In genomic region chr19:33686246-33686645, GRCh38 we compare ENCODE assay signal across 22 cellular contexts.
DNase-seq lines count a peak whose midpoint lies in the region; ATAC-seq, FAIRE-seq and TF ChIP-seq lines count a peak whose summit lies in the region.
"Had no signal": no experiment of that assay in that cellular context is flagged by ENCODE, and none has a peak within 500 bp of the region (broad histone marks: within the 10 kb centered on the region; RNA-seq: fewer than 3 reads in every experiment).

No MANE protein-coding gene starts in this region.

- H3K27ac Mint-ChIP-seq in neural progenitor cell = no peak overlapping the region
- H3K27ac Mint-ChIP-seq in activated T-cell treated with anti-CD3 and anti-CD28 coated beads, Interleukin-2, amount 50 U/mL, for 24 hours = no peak overlapping the region
- H3K27ac Mint-ChIP-seq: CD8-positive, alpha-beta T cell; GM23338; IgD-negative memory B cell had no signal

- H3K36me3 ChIP-seq in right lobe of liver (no peaks in the 10 kb centered on the region), HepG2 (replicated peaks in 1 of 2; ENCODE audit: control insufficient read depth in 1 of 2, insufficient read depth in 2 of 2, low read length in 2 of 2) (no peaks in the 10 kb centered on the region), neural progenitor cell (no peaks in the 10 kb centered on the region)
- H3K36me3 ChIP-seq: Peyer's patch had no signal

- no peak for TF ChIP-seq POLR2A in right lobe of liver (IDR thresholded peaks at IDR 0.05)
- TF ChIP-seq POLR2A in HepG2 (IDR thresholded peaks at IDR 0.05; ENCODE audit: insufficient read depth in 1 of 2, low read depth in 2 of 2, low read length in 2 of 2) = no peak

- POLR2A ChIA-PET in HepG2 (lab: Yijun Ruan, JAX) = no interaction called here

- H3K27me3 ChIP-seq in right lobe of liver (peaks cover 0 to 5% of the 10 kb centered on the region in 2 donors), HepG2 (ENCODE audit: control insufficient read depth in 1 of 2, insufficient read depth in 2 of 2, low read length in 2 of 2) (peaks cover 3 to 39% of the 10 kb centered on the region in 2 experiments; a peak in 4 of 5 replicates), neural progenitor cell (peaks cover 35% of the 10 kb centered on the region)
- H3K27me3 ChIP-seq: Peyer's patch had no signal

- H3K9ac ChIP-seq in HepG2 (ENCODE audit: insufficient read depth, low read depth, low read length) = no peak overlapping the region
- H3K9ac ChIP-seq in neural progenitor cell = no peak overlapping the region

- H3K4me1 ChIP-seq in right lobe of liver (no peaks in the 10 kb centered on the region), HepG2 (ENCODE audit: insufficient read depth, low read length) (no peaks in the 10 kb centered on the region), neural progenitor cell (no peaks in the 10 kb centered on the region)
- H3K4me1 ChIP-seq: A549, Peyer's patch had no signal

- CTCF ChIA-PET in HepG2 (lab: Yijun Ruan, JAX; ENCODE audit: low intra/inter-chr PET ratio, low total read pairs) = no interaction called here

- H3K9me3 ChIP-seq in right lobe of liver (no peaks in the 10 kb centered on the region), HepG2 (ENCODE audit: low read length) (no peaks in the 10 kb centered on the region), neural progenitor cell (ENCODE audit: low read depth) (no peaks in the 10 kb centered on the region)
- H3K9me3 ChIP-seq: A549, Peyer's patch had no signal

- H4K20me1 ChIP-seq in HepG2 (ENCODE audit: insufficient read depth, low read length) = peaks cover 8% of the 10 kb centered on the region; the same call in 1 of the 2 replicates
- peaks cover 31% of the 10 kb centered on the region for H4K20me1 ChIP-seq in neural progenitor cell (ENCODE audit: low read depth)

- TF ChIP-seq RAD21 in HepG2 (CRISPR knock-in tag; IDR thresholded peaks at IDR 0.05) = no peak

- in situ Hi-C loops in HepG2 (cut with HindIII; ENCODE audit: extremely low pct_ligation_motif_present, low pct_unique_long_range_greater_than_20kb) = no loop called here

- 73% methylated on average over 3 of the region's 8 CpGs for WGBS in right lobe of liver (ENCODE audit: insufficient coverage, low coverage, low lambda C conversion rate, missing lambda C conversion rate)
- WGBS in HepG2 (ENCODE audit: low lambda C conversion rate) = 40% methylated on average over 4 of the region's 8 CpGs

- H3K4me1 Mint-ChIP-seq in neural progenitor cell = peaks cover 9% of the 10 kb centered on the region
- H3K4me1 Mint-ChIP-seq in activated T-cell treated with anti-CD3 and anti-CD28 coated beads, Interleukin-2, amount 50 U/mL, for 24 hours (ENCODE audit: low read depth) = no peaks in the 10 kb centered on the region
- H3K4me1 Mint-ChIP-seq: IgD-negative memory B cell had no signal

- H3K4me3 ChIP-seq in right lobe of liver (no peak overlapping the region), HepG2 (replicated peaks in 1 of 3; ENCODE audit: insufficient read depth in 1 of 3, low read depth in 2 of 3, low read length in 3 of 3) (no peak overlapping the region), neural progenitor cell (no peak overlapping the region)
- H3K4me3 ChIP-seq: A549, GM23338, Peyer's patch had no signal

- H2AFZ ChIP-seq in HepG2 (ENCODE audit: low read length) = no peak overlapping the region
- no peak overlapping the region for H2AFZ ChIP-seq in neural progenitor cell (replicated peaks)
- H2AFZ ChIP-seq: GM23338 had no signal

- intact Hi-C loops in right lobe of liver (cut with DNase I) = no loop called here
- intact Hi-C loops in HepG2 (cut with micrococcal nuclease; ENCODE audit: unreplicated experiment) = no loop called here

- peaks cover 2% of the 10 kb centered on the region for H3K9me3 Mint-ChIP-seq in neural progenitor cell
- H3K9me3 Mint-ChIP-seq in activated T-cell treated with anti-CD3 and anti-CD28 coated beads, Interleukin-2, amount 50 U/mL, for 24 hours = no peaks in the 10 kb centered on the region
- H3K9me3 Mint-ChIP-seq: CD8-positive, alpha-beta T cell; GM23338 had no signal

- TF ChIP-seq EP300 in HepG2 (IDR thresholded peaks at IDR 0.05; ENCODE audit: low read depth in 2 of 2, low read length in 2 of 2) (no peak), HepG2 (CRISPR knock-in tag; IDR thresholded peaks at IDR 0.05; ENCODE audit: borderline replicate concordance) (no peak)

- no TSS peak for BruUV-seq in HepG2 (replicated peaks; lab: Mats Ljungman, UMichigan)

- peaks cover 3% of the 10 kb centered on the region for H3F3A ChIP-seq in neural progenitor cell (ENCODE audit: low read depth)

- H3K36me3 Mint-ChIP-seq in neural progenitor cell = no peaks in the 10 kb centered on the region
- H3K36me3 Mint-ChIP-seq in activated T-cell treated with anti-CD3 and anti-CD28 coated beads, Interleukin-2, amount 50 U/mL, for 24 hours (ENCODE audit: low read depth) = no peaks in the 10 kb centered on the region
- H3K36me3 Mint-ChIP-seq: CD8-positive, alpha-beta T cell; IgD-negative memory B cell had no signal

- peak in 2 of 3 donors; percentile 16 to 25 for DNase-seq in right lobe of liver
- no peak for DNase-seq in HepG2 (ENCODE audit: low spot score)
- peak; percentile 78 for DNase-seq in cerebellum (ENCODE audit: low spot score)
- no peak for DNase-seq in neural progenitor cell (ENCODE audit: low spot score)
- DNase-seq in NCI-H2107 (lab: John Stamatoyannopoulos, UW) = no peak
- no peak for DNase-seq in activated T-cell treated with anti-CD3 and anti-CD28 coated beads, Interleukin-2, amount 50 U/mL, for 24 hours
- DNase-seq: Calu3; CD8-positive, alpha-beta T cell; DMS53; EL; Karpas-422; NCI-H1417 treated with DMSO at 0.1 percent for 48 hours; NCI-H187 treated with DMSO at 0.1 percent for 48 hours; NK-92 treated with Interleukin-12 subunit alpha and Interleukin-12 subunit beta, amount 100 ng/mL, for 24 hours; Peyer's patch had no signal

- no peak for ATAC-seq in right lobe of liver
- no peak for ATAC-seq in HepG2
- ATAC-seq in HG03442 (IDR thresholded peaks at IDR 0.05; ENCODE audit: unreplicated experiment) = no peak
- ATAC-seq: CD8-positive, alpha-beta T cell; GM23338 had no signal

- H3K79me2 ChIP-seq in HepG2 (ENCODE audit: insufficient read depth, low read length) (no peaks in the 10 kb centered on the region), neural progenitor cell (ENCODE audit: low read depth) (no peaks in the 10 kb centered on the region)

- no peak for TF ChIP-seq CTCF in right lobe of liver (IDR thresholded peaks at IDR 0.05)
- TF ChIP-seq CTCF in HepG2 (CRISPR knock-in tag; IDR thresholded peaks at IDR 0.05) = no peak
- no peak for TF ChIP-seq CTCF in neural progenitor cell (IDR thresholded peaks at IDR 0.05)

- no peak overlapping the region for H3K27ac ChIP-seq in right lobe of liver
- H3K27ac ChIP-seq in HepG2 (ENCODE audit: extremely low read length, insufficient read depth, low read length) = no peak overlapping the region
- H3K27ac ChIP-seq in neural progenitor cell = no peak overlapping the region
- H3K27ac ChIP-seq: A549, HL-60, Peyer's patch had no signal

- no peak for FAIRE-seq in HepG2 (lab: Jason Lieb, UNC)
- FAIRE-seq: A549, GM12891, HTR-8/SVneo had no signal

- peak overlapping the region; percentile 58 for H3K4me3 Mint-ChIP-seq in neural progenitor cell
- no peak overlapping the region for H3K4me3 Mint-ChIP-seq in activated T-cell treated with anti-CD3 and anti-CD28 coated beads, Interleukin-2, amount 50 U/mL, for 24 hours
- H3K4me3 Mint-ChIP-seq: CD8-positive, alpha-beta T cell; GM23338; IgD-negative memory B cell had no signal

- H3K27me3 Mint-ChIP-seq in neural progenitor cell (ENCODE audit: insufficient read depth, low read depth) = peaks cover 30% of the 10 kb centered on the region
- peaks cover 56% of the 10 kb centered on the region for H3K27me3 Mint-ChIP-seq in activated T-cell treated with anti-CD3 and anti-CD28 coated beads, Interleukin-2, amount 50 U/mL, for 24 hours

- H3K4me2 ChIP-seq in HepG2 (ENCODE audit: low read depth, low read length) (no peak overlapping the region), neural progenitor cell (no peak overlapping the region)
- H3K4me2 ChIP-seq: A549, GM23338 had no signal

TF ChIP-seq in HepG2, 621 proteins besides CTCF, POLR2A, EP300 and RAD21:
- TF ChIP-seq ZNF275 (CRISPR knock-in tag; IDR thresholded peaks at IDR 0.05; ENCODE audit: borderline replicate concordance) = no peak
- TF ChIP-seq SP2 (CRISPR knock-in tag; IDR thresholded peaks at IDR 0.05) = no peak
- no peak for TF ChIP-seq AGO2 (optimal IDR thresholded peaks at IDR 0.05; ENCODE audit: low read depth, low read length)
- TF ChIP-seq MEIS2 (CRISPR knock-in tag; IDR thresholded peaks at IDR 0.05) = no peak
- TF ChIP-seq E2F5 (CRISPR knock-in tag; conservative IDR thresholded peaks at IDR 0.05) = no peak
- TF ChIP-seq NBN (conservative IDR thresholded peaks at IDR 0.05) = no peak
- TF ChIP-seq ZNF615 (CRISPR knock-in tag; IDR thresholded peaks at IDR 0.05; ENCODE audit: borderline replicate concordance) = no peak
- TF ChIP-seq, protein P1, sequence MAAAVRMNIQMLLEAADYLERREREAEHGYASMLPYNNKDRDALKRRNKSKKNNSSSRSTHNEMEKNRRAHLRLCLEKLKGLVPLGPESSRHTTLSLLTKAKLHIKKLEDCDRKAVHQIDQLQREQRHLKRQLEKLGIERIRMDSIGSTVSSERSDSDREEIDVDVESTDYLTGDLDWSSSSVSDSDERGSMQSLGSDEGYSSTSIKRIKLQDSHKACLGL (CRISPR knock-in tag; IDR thresholded peaks at IDR 0.05) = no peak

Comparison
In these comparisons a context has a peak if more than half of its experiments do, and no peak if none do; other contexts are left out.
1. DNase-seq: peak in right lobe of liver (2 of 3) and cerebellum (single experiment); none in HepG2 (single experiment), neural progenitor cell (single experiment), NCI-H2107 (single experiment) and activated T-cell treated with anti-CD3 and anti-CD28 coated beads, Interleukin-2, amount 50 U/mL, for 24 hours (single experiment).